ENCODE assay signal across 17 cellular contexts in the genomic region with DNA sequence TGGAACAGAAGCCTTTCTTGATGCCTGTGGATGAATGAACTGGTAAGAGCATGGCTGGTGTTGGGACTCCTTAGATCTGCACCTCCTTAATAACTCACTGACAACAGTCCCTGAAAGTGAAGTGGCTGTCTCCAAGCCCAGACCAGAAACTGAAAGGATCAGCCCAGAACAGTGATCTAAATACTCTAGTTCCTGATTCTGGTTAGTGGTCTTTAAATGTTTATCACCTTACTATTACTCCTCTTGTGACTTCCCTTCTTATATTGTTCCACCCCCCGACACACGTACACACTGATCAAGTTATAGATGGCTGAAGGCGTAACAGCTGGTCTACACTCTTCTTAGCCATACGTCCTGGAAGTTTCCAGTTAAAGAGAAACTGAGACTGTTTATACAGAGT. TPM values are rescaled to one million over a fixed set of nuclear protein-coding genes. Genes with fewer than 3 reads are reported as not detected.
DNase-seq lines count a peak whose midpoint lies in the region; ATAC-seq, FAIRE-seq and TF ChIP-seq lines count a peak whose summit lies in the region.
"Had no signal": no experiment of that assay in that cellular context is flagged by ENCODE, and none has a peak within 500 bp of the region (broad histone marks: within the 10 kb centered on the region; RNA-seq: fewer than 3 reads in every experiment).

No MANE protein-coding gene starts in this region.

- H3K27me3 Mint-ChIP-seq in activated naive CD4-positive, alpha-beta T cell treated with anti-CD3 and anti-CD28 coated beads, Interleukin-2, amount 10 ng/mL, durations not matched to agents 7 days and 5 days, result no peaks in the 10 kb centered on the region
- H3K27me3 Mint-ChIP-seq in chondrocyte (ENCODE audit: low read depth), result no peaks in the 10 kb centered on the region

- DNase-seq in GM12878 (ENCODE audit: low read depth, low spot score) (no peak), SJCRH30 (no peak), lower leg skin (ENCODE audit: low spot score in 2 of 2) (no peak), chondrocyte (ENCODE audit: low spot score) (no peak)
- DNase-seq in activated naive CD4-positive, alpha-beta T cell treated with anti-CD3 and anti-CD28 coated beads, Interleukin-2, amount 10 ng/mL, durations not matched to agents 7 days and 5 days, result no peak
- DNase-seq: activated CD4-positive, alpha-beta T cell treated with anti-CD3 and anti-CD28 coated beads for 48 hours; C1 segment of cervical spinal cord; heart left ventricle; right lobe of liver had no signal

- SMC1A ChIA-PET in GM12878 (lab: Charles Lee; ENCODE audit: uncharacterized antibody, unreplicated experiment), result interaction anchor here (1.0 to 1.7 kb wide), 2 partner anchors 10 to 98 kb away, joined by 3 to 7 read pairs; no protein-coding TSS in a partner anchor

- POLR2A ChIA-PET in GM12878 (lab: Charles Lee), result no interaction called here

- H3K36me3 Mint-ChIP-seq in activated naive CD4-positive, alpha-beta T cell treated with anti-CD3 and anti-CD28 coated beads, Interleukin-2, amount 10 ng/mL, durations not matched to agents 7 days and 5 days, result no peaks in the 10 kb centered on the region
- H3K36me3 Mint-ChIP-seq in chondrocyte (ENCODE audit: low read depth), result peaks cover 1% of the 10 kb centered on the region
- H3K36me3 Mint-ChIP-seq: natural killer cell treated with Interleukin-12 subunit alpha and Interleukin-12 subunit beta and Interleukin-15 and Interleukin-18, amount 100 ng/mL, for 72 hours had no signal

- RAD21 ChIA-PET in GM12878 (lab: Charles Lee; ENCODE audit: unreplicated experiment), result no interaction called here

- H3K4me2 ChIP-seq in GM12878 (ENCODE audit: control insufficient read depth, insufficient read depth), result no peak overlapping the region; the same call in 1 of the 2 replicates

- TF ChIP-seq RAD21 in GM12878 (IDR thresholded peaks at IDR 0.05; ENCODE audit: insufficient read depth, low read depth, low read length), result no peak

- in situ Hi-C loops in GM12878 (cut with MboI), result no loop called here

- no peaks in the 10 kb centered on the region for H3K4me1 ChIP-seq in GM12878 (ENCODE audit: control insufficient read depth, insufficient read depth, low read length)
- H3K4me1 ChIP-seq in SJCRH30, result no peaks in the 10 kb centered on the region
- H3K4me1 ChIP-seq: heart left ventricle, right lobe of liver had no signal

- TF ChIP-seq CTCF in GM12878 (IDR thresholded peaks at IDR 0.05 in 2 of 3, conservative IDR thresholded peaks at IDR 0.05 in 1 of 3; ENCODE audit: control insufficient read depth in 2 of 3, extremely low read depth in 1 of 3, insufficient read depth in 1 of 3, low read depth in 3 of 3, low read length in 3 of 3) (no peak), lower leg skin (IDR thresholded peaks at IDR 0.05) (no peak), chondrocyte (IDR thresholded peaks at IDR 0.05) (no peak)

- peaks cover 2% of the 10 kb centered on the region for H3K4me1 Mint-ChIP-seq in activated naive CD4-positive, alpha-beta T cell treated with anti-CD3 and anti-CD28 coated beads, Interleukin-2, amount 10 ng/mL, durations not matched to agents 7 days and 5 days
- H3K4me1 Mint-ChIP-seq in chondrocyte (ENCODE audit: low read depth), result peaks cover 8% of the 10 kb centered on the region
- H3K4me1 Mint-ChIP-seq: activated T-helper 17 cell treated with anti-CD3 and anti-CD28 coated beads, Interleukin-2, amount 50 U/mL, for 72 hours had no signal

- no peak overlapping the region for H3K27ac Mint-ChIP-seq in activated naive CD4-positive, alpha-beta T cell treated with anti-CD3 and anti-CD28 coated beads, Interleukin-2, amount 10 ng/mL, durations not matched to agents 7 days and 5 days
- H3K27ac Mint-ChIP-seq in chondrocyte (ENCODE audit: unreplicated experiment), result no peak overlapping the region
- H3K27ac Mint-ChIP-seq: activated T-helper 17 cell treated with anti-CD3 and anti-CD28 coated beads, Interleukin-2, amount 50 U/mL, for 72 hours; natural killer cell treated with Interleukin-12 subunit alpha and Interleukin-12 subunit beta and Interleukin-15 and Interleukin-18, amount 100 ng/mL, for 72 hours had no signal

- no peak for FAIRE-seq in GM12878 (lab: Jason Lieb, UNC)
- FAIRE-seq: bronchial epithelial cell had no signal

- no peak overlapping the region for H2AFZ ChIP-seq in GM12878 (ENCODE audit: control insufficient read depth, low read depth, low read length)

- intact Hi-C loops in GM12878 (cut with micrococcal nuclease; ENCODE audit: unreplicated experiment) (no loop called here), lower leg skin (cut with DNase I; ENCODE audit: low total_unique reads) (no loop called here)

- H3K4me3 ChIP-seq in GM12878 (no peak overlapping the region), SJCRH30 (no peak overlapping the region), lower leg skin (ENCODE audit: low read depth, poor library complexity, severe bottlenecking) (no peak overlapping the region)
- H3K4me3 ChIP-seq: heart left ventricle, right lobe of liver had no signal

- H3K9me3 ChIP-seq in GM12878 (replicated peaks; ENCODE audit: control insufficient read depth, insufficient read depth, low read length) (no peaks in the 10 kb centered on the region), SJCRH30 (replicated peaks) (no peaks in the 10 kb centered on the region)
- H3K9me3 ChIP-seq: heart left ventricle, right lobe of liver had no signal

- TF ChIP-seq EP300 in GM12878 (IDR thresholded peaks at IDR 0.05; ENCODE audit: borderline replicate concordance in 1 of 2, control insufficient read depth in 1 of 2, low read depth in 2 of 2, low read length in 2 of 2), result no peak

- ATAC-seq in GM18867 (IDR thresholded peaks at IDR 0.05; ENCODE audit: unreplicated experiment) (peak; percentile 88), GM21528 (IDR thresholded peaks at IDR 0.05; ENCODE audit: low FRiP score, unreplicated experiment) (peak; percentile 78), HG03135 (IDR thresholded peaks at IDR 0.05; ENCODE audit: unreplicated experiment) (peak; percentile 87), GM12878 (peak; percentile 53)
- ATAC-seq: activated T-helper 17 cell treated with anti-CD3 and anti-CD28 coated beads, Interleukin-2, amount 50 U/mL, for 72 hours; heart left ventricle; natural killer cell treated with Interleukin-12 subunit alpha and Interleukin-12 subunit beta and Interleukin-15 and Interleukin-18, amount 100 ng/mL, for 72 hours; right lobe of liver had no signal

- 36% methylated on average over 4 of the region's 4 CpGs for WGBS in GM12878 (ENCODE audit: insufficient coverage, insufficient replicate concordance, low lambda C conversion rate, missing lambda C conversion rate)
- WGBS in lower leg skin, 2 donors, result 66 to 69% methylated on average over 4 of the region's 4 CpGs

- H3K27ac ChIP-seq in GM12878 (ENCODE audit: control insufficient read depth, insufficient read depth), result no peak overlapping the region
- H3K27ac ChIP-seq in SJCRH30, result no peak overlapping the region
- H3K27ac ChIP-seq: heart left ventricle, HL-60, right lobe of liver had no signal

- H3K9ac ChIP-seq in GM12878 (ENCODE audit: control insufficient read depth, insufficient read depth, low read length), result no peak overlapping the region

- no peaks in the 10 kb centered on the region for H3K27me3 ChIP-seq in GM12878 (replicated peaks in 1 of 2; ENCODE audit: control insufficient read depth in 2 of 2, insufficient read depth in 2 of 2, low read length in 1 of 2)
- H3K27me3 ChIP-seq in SJCRH30, result no peaks in the 10 kb centered on the region

- no peaks in the 10 kb centered on the region for H3K79me2 ChIP-seq in GM12878 (ENCODE audit: control insufficient read depth, insufficient read depth, low read length)

- BruUV-seq in GM12878 (replicated peaks; lab: Mats Ljungman, UMichigan), result no TSS peak

- TF ChIP-seq POLR2A in GM12878 (IDR thresholded peaks at IDR 0.05; ENCODE audit: low read depth, low read length), result no peak
- no peak for TF ChIP-seq POLR2A in lower leg skin (IDR thresholded peaks at IDR 0.05)

- H3K9me3 Mint-ChIP-seq in activated naive CD4-positive, alpha-beta T cell treated with anti-CD3 and anti-CD28 coated beads, Interleukin-2, amount 10 ng/mL, durations not matched to agents 7 days and 5 days, result no peaks in the 10 kb centered on the region
- peaks cover 4% of the 10 kb centered on the region for H3K9me3 Mint-ChIP-seq in chondrocyte (ENCODE audit: low read depth)
- H3K9me3 Mint-ChIP-seq: activated T-helper 17 cell treated with anti-CD3 and anti-CD28 coated beads, Interleukin-2, amount 50 U/mL, for 72 hours; natural killer cell treated with Interleukin-12 subunit alpha and Interleukin-12 subunit beta and Interleukin-15 and Interleukin-18, amount 100 ng/mL, for 72 hours had no signal

- H3K36me3 ChIP-seq in GM12878 (ENCODE audit: control insufficient read depth in 2 of 2, insufficient read depth in 2 of 2, low read length in 1 of 2) (no peaks in the 10 kb centered on the region), SJCRH30 (no peaks in the 10 kb centered on the region)
- H3K36me3 ChIP-seq: heart left ventricle, right lobe of liver had no signal

- H3K4me3 Mint-ChIP-seq in activated naive CD4-positive, alpha-beta T cell treated with anti-CD3 and anti-CD28 coated beads, Interleukin-2, amount 10 ng/mL, durations not matched to agents 7 days and 5 days, result no peak overlapping the region
- no peak overlapping the region for H3K4me3 Mint-ChIP-seq in chondrocyte (ENCODE audit: unreplicated experiment)
- H3K4me3 Mint-ChIP-seq: activated T-helper 17 cell treated with anti-CD3 and anti-CD28 coated beads, Interleukin-2, amount 50 U/mL, for 72 hours; natural killer cell treated with Interleukin-12 subunit alpha and Interleukin-12 subunit beta and Interleukin-15 and Interleukin-18, amount 100 ng/mL, for 72 hours had no signal

- CTCF ChIA-PET in GM12878 (lab: Yijun Ruan, JAX), result interaction anchor here (1.0 kb wide), 1 partner anchor 10 kb away, joined by 3 read pairs; no protein-coding TSS in a partner anchor
- CTCF ChIA-PET in activated naive CD4-positive, alpha-beta T cell treated with anti-CD3 and anti-CD28 coated beads, Interleukin-2, amount 10 ng/mL, durations not matched to agents 7 days and 5 days (lab: Charles Lee), result no interaction called here

- no peaks in the 10 kb centered on the region for H4K20me1 ChIP-seq in GM12878 (ENCODE audit: control insufficient read depth, insufficient read depth)

RNA-seq across cellular contexts. Expression of gene ARMCX2, which starts 33.8 kb away (rescaled TPM):
- 10.4 and 14.5 TPM in 2 replicates for total RNA-seq in GM12878 (2013; cell fraction: nucleolus; rRNA removed)
- total RNA-seq in GM12878 (2014; rRNA removed), result 21.1 and 22.0 TPM in 2 replicates
- total RNA-seq in GM12878 (2014; rRNA removed; fragmentation: Illumina TruSeq; extraction: Trizol), result 15.0 and 19.8 TPM in 2 replicates
- 23.7 and 25.6 TPM in 2 replicates for total RNA-seq in GM12878 (2021)
- polyA plus RNA-seq in GM12878 (2011; ENCODE audit: low read depth), result 9.9 TPM
- polyA plus RNA-seq in GM12878 (2011; rRNA removed), result 0.23 and 0.26 TPM in 2 replicates
- 0.07 and 0.17 TPM in 2 replicates for polyA plus RNA-seq in GM12878 (2011; cell fraction: cytosol; rRNA removed)
- 0.07 and 0.10 TPM in 2 replicates for polyA plus RNA-seq in GM12878 (2011; cell fraction: nucleus; rRNA removed)
- 14.4 and 21.9 TPM in 2 replicates for polyA plus RNA-seq in GM12878 (2012)
- 23.2 and 25.5 TPM in 2 replicates for polyA plus RNA-seq in GM12878 (2014; fragmentation: Illumina TruSeq; extraction: Trizol)
- polyA plus RNA-seq in GM12878 (2014; fragmentation: Nextera tagmentation; extraction: Ambion mirVana), result 1 to 10 TPM; 3.9 to 6.2 TPM
- 15.1 and 18.3 TPM in 2 replicates for polyA plus RNA-seq in GM12878 (2014; rRNA removed)
- 1 to 10 TPM; 6.0 to 8.1 TPM for polyA plus RNA-seq in GM12878 (2016; fragmentation: Nextera tagmentation; extraction: Ambion mirVana)
- 0.37 TPM in 1 of 2 replicates, not detected in the other for polyA minus RNA-seq in GM12878 (2011; rRNA and poly(A)+ RNA removed)
- not detected in 2 replicates for polyA minus RNA-seq in GM12878 (2011; cell fraction: cytosol; rRNA and poly(A)+ RNA removed)
- not detected in 2 replicates for polyA minus RNA-seq in GM12878 (2011; cell fraction: nucleus; rRNA and poly(A)+ RNA removed)
- 164 and 172 TPM in 2 replicates for total RNA-seq in SJCRH30 (2014; rRNA removed; shearing (Covaris generic))
- total RNA-seq in lower leg skin, result 10 to 100 TPM in 1 of 4 donors, 1 to 10 TPM in 3; 5.4 to 14.1 (median 8.7) TPM
- 144 to 193 TPM (median 146 TPM) in 3 replicates for total RNA-seq in chondrocyte
- total RNA-seq: OCI-LY7 had no signal
